In genomic region chr1:246110343-246111219, GRCh38 we compare ENCODE assay signal across 14 cellular contexts.
DNase-seq lines count a peak whose midpoint lies in the region; ATAC-seq and TF ChIP-seq lines count a peak whose summit lies in the region.
"Had no signal": no experiment of that assay in that cellular context is flagged by ENCODE, and none has a peak within 500 bp of the region (broad histone marks: within the 10 kb centered on the region; RNA-seq: fewer than 3 reads in every experiment).

No MANE protein-coding gene starts in this region.

- no peak for TF ChIP-seq POLR2A in erythroblast (IDR thresholded peaks at IDR 0.05; ENCODE audit: low read length)

- H4K20me1 ChIP-seq in smooth muscle cell (ENCODE audit: low read depth) = no peaks in the 10 kb centered on the region

- no peak for ATAC-seq in GM19467 (IDR thresholded peaks at IDR 0.05; ENCODE audit: unreplicated experiment)
- ATAC-seq: body of pancreas; stimulated activated naive CD8-positive, alpha-beta T cell treated with anti-CD3 and anti-CD28 coated beads, Interleukin-15, amount 100 ng/mL, for 72 hours had no signal

- H3K4me1 ChIP-seq in HUES48 (ENCODE audit: control insufficient read depth, insufficient read depth, low read length) (peaks cover 14% of the 10 kb centered on the region), smooth muscle cell (ENCODE audit: low read depth) (peaks cover 37% of the 10 kb centered on the region)

- H3K9me3 ChIP-seq in HUES48 (ENCODE audit: control insufficient read depth, insufficient read depth, low read length) = no peaks in the 10 kb centered on the region
- no peaks in the 10 kb centered on the region for H3K9me3 ChIP-seq in smooth muscle cell (replicated peaks; ENCODE audit: low read depth)
- H3K9me3 ChIP-seq: body of pancreas had no signal

- no peak overlapping the region for H3K4me3 ChIP-seq in HUES48 (ENCODE audit: low read depth, low read length)
- H3K4me3 ChIP-seq in smooth muscle cell = no peak overlapping the region
- H3K4me3 ChIP-seq: body of pancreas had no signal

- H3K36me3 ChIP-seq in HUES48 (ENCODE audit: control insufficient read depth, insufficient read depth, low read length) (no peaks in the 10 kb centered on the region), smooth muscle cell (ENCODE audit: low read depth) (no peaks in the 10 kb centered on the region)
- H3K36me3 ChIP-seq: WERI-Rb-1 had no signal

- H3K9ac ChIP-seq in HUES48 (ENCODE audit: low read depth, low read length) (no peak overlapping the region), smooth muscle cell (ENCODE audit: low read depth) (peak overlapping the region; percentile 67)

- H3K27me3 ChIP-seq in HUES48 (ENCODE audit: control insufficient read depth, insufficient read depth, low read length) (no peaks in the 10 kb centered on the region), smooth muscle cell (ENCODE audit: low read depth) (no peaks in the 10 kb centered on the region)
- H3K27me3 ChIP-seq: body of pancreas had no signal

- H3K79me2 ChIP-seq in smooth muscle cell (ENCODE audit: low read depth) = no peaks in the 10 kb centered on the region

- no peak for TF ChIP-seq CTCF in smooth muscle cell (IDR thresholded peaks at IDR 0.05; ENCODE audit: borderline replicate concordance, insufficient read depth, poor library complexity, severe bottlenecking)

- peak overlapping the region; percentile 28 for H3K27ac ChIP-seq in HUES48 (ENCODE audit: low read depth, low read length)
- peak overlapping the region; percentile 71 for H3K27ac ChIP-seq in smooth muscle cell (ENCODE audit: low read depth)
- H3K27ac ChIP-seq: body of pancreas, HL-60, WERI-Rb-1 had no signal

- 52% methylated on average over 13 of the region's 13 CpGs for WGBS in smooth muscle cell (ENCODE audit: low lambda C conversion rate)

- DNase-seq in NCI-H748 (lab: John Stamatoyannopoulos, UW; ENCODE audit: unreplicated experiment) (peak; percentile 99), erythroblast (lab: John Stamatoyannopoulos, UW) (peak; percentile 12 to 24), smooth muscle cell (lab: John Stamatoyannopoulos, UW; ENCODE audit: unreplicated experiment) (no peak), SIG-M5 treated with dmso at 0.1 percent for 504 hours (lab: John Stamatoyannopoulos, UW; ENCODE audit: unreplicated experiment) (no peak), DMS 273 (lab: John Stamatoyannopoulos, UW; ENCODE audit: unreplicated experiment) (no peak)
- DNase-seq: activated T-cell treated with anti-CD3 and anti-CD28 coated beads for 4 hours; body of pancreas; NCI-H1436 treated with DMSO at 0.1 percent for 48 hours; stimulated activated CD4-positive, alpha-beta T cell treated with anti-CD3 and anti-CD28 coated beads, Interleukin-2, amount 100 ng/mL, for 48 hours; stimulated activated naive CD8-positive, alpha-beta T cell treated with anti-CD3 and anti-CD28 coated beads, Interleukin-15, amount 100 ng/mL, for 72 hours; WERI-Rb-1 had no signal

- H2AFZ ChIP-seq in smooth muscle cell (ENCODE audit: low read depth) = no peak overlapping the region

- peak overlapping the region; percentile 72 for H3K4me2 ChIP-seq in smooth muscle cell

- H3F3A ChIP-seq in smooth muscle cell (ENCODE audit: low read depth) = no peaks in the 10 kb centered on the region

Comparison
In these comparisons a context has a peak if more than half of its experiments do, and no peak if none do; other contexts are left out.
1. DNase-seq: peak in NCI-H748 (single experiment) and erythroblast (2 of 2); none in smooth muscle cell (single experiment), SIG-M5 treated with dmso at 0.1 percent for 504 hours (single experiment) and DMS 273 (single experiment).